8 cellular contexts compared by ENCODE assay signal in genomic region chr14:30629432-30629831, GRCh38. TPM values are rescaled to one million over a fixed set of nuclear protein-coding genes. Genes with fewer than 3 reads are reported as not detected.
A peak's percentile ranks its signal among the peaks of the same experiment; 100 is the strongest.
DNase-seq lines count a peak whose midpoint lies in the region; ATAC-seq and TF ChIP-seq lines count a peak whose summit lies in the region.
"Not testable (repeated sequence)": the region's sequence is repeated elsewhere in the genome, so short reads cannot be mapped to it uniquely, and the experiment has no call there.

No MANE protein-coding gene starts in this region.

- peak; percentile 37 for DNase-seq in GM23248
- DNase-seq in LHCN-M2 (ENCODE audit: low read depth) = peak; percentile 45
- DNase-seq in RWPE2 (ENCODE audit: low spot score) = not testable (repeated sequence)
- DNase-seq in mammary epithelial cell = peak; percentile 28
- DNase-seq in fibroblast of gingiva (ENCODE audit: low read depth) = peak; percentile 37
- peak; percentile 54 for DNase-seq in islet precursor cell
- peak; percentile 23 for DNase-seq in renal cortical epithelial cell (ENCODE audit: low read depth)

- H3K36me3 ChIP-seq in ACC112 (ENCODE audit: insufficient read depth, low read length) (peaks cover 21% of the 10 kb centered on the region), GM23248 (ENCODE audit: low read depth) (peaks cover 16% of the 10 kb centered on the region), RWPE2 (ENCODE audit: low read depth) (peaks cover 71% of the 10 kb centered on the region)
- not testable (repeated sequence) for H3K36me3 ChIP-seq in mammary epithelial cell (ENCODE audit: insufficient read depth, low read length)

- not testable (repeated sequence) for H3K9me3 ChIP-seq in GM23248 (ENCODE audit: low read depth); RWPE2 (ENCODE audit: severe bottlenecking); mammary epithelial cell (replicated peaks; ENCODE audit: insufficient read depth, low read length)

- not testable (repeated sequence) for H3K4me1 ChIP-seq in ACC112 (ENCODE audit: control insufficient read depth, insufficient read depth, low read length, unreplicated experiment); mammary epithelial cell (ENCODE audit: insufficient read depth, low read length)
- peaks cover 16% of the 10 kb centered on the region for H3K4me1 ChIP-seq in GM23248 (ENCODE audit: insufficient read depth)
- H3K4me1 ChIP-seq in RWPE2 (ENCODE audit: insufficient read depth, poor library complexity, severe bottlenecking) = peaks cover 28% of the 10 kb centered on the region

- peaks cover 16% of the 10 kb centered on the region; the same call in 1 of the 2 replicates for H3F3A ChIP-seq in GM23248 (ENCODE audit: insufficient read depth)

- dilution Hi-C loops in mammary epithelial cell (cut with HindIII; ENCODE audit: low sequenced_read_pairs) = not testable (repeated sequence)

- not testable (repeated sequence) for H4K20me1 ChIP-seq in GM23248 (ENCODE audit: insufficient read depth); mammary epithelial cell (ENCODE audit: insufficient read depth, low read length)

- ATAC-seq in RWPE2 (ENCODE audit: low read depth) = peak; percentile 38; the same call in 1 of the 3 replicates

- 64 to 74% methylated on average over 8 of the region's 8 CpGs for WGBS in GM23248 (ENCODE audit: low coverage in 1 of 2, low lambda C conversion rate in 2 of 2, missing lambda C conversion rate in 2 of 2), 2 experiments
- 68% methylated on average over 8 of the region's 8 CpGs for WGBS in mammary epithelial cell (ENCODE audit: low coverage, missing lambda C conversion rate)

- intact Hi-C loops in mammary epithelial cell (cut with micrococcal nuclease) = not testable (repeated sequence)

- BruUV-seq in mammary epithelial cell (replicated peaks; lab: Mats Ljungman, UMichigan) = not testable (repeated sequence)

- not testable (repeated sequence) for H3K9me2 ChIP-seq in GM23248 (ENCODE audit: insufficient read depth)

- H2AFZ ChIP-seq in ACC112 (ENCODE audit: low read length, unreplicated experiment); GM23248; mammary epithelial cell (ENCODE audit: low read depth, low read length): not testable (repeated sequence)

- H3K9ac ChIP-seq in GM23248; mammary epithelial cell (ENCODE audit: insufficient read depth, low read length): not testable (repeated sequence)

- H3K79me2 ChIP-seq in ACC112 (ENCODE audit: control insufficient read depth, insufficient read depth, low read length, unreplicated experiment) = peaks cover 62% of the 10 kb centered on the region
- peaks cover 100% of the 10 kb centered on the region for H3K79me2 ChIP-seq in GM23248 (ENCODE audit: insufficient read depth)
- H3K79me2 ChIP-seq in mammary epithelial cell (ENCODE audit: insufficient read depth, low read length) = peaks cover 69% of the 10 kb centered on the region

- not testable (repeated sequence) for H3K4me3 ChIP-seq in ACC112 (ENCODE audit: low read depth, low read length); GM23248; RWPE2 (ENCODE audit: severe bottlenecking); mammary epithelial cell (replicated peaks in 1 of 3; ENCODE audit: insufficient read depth in 1 of 3, low read depth in 2 of 3, low read length in 3 of 3)

- not testable (repeated sequence) for TF ChIP-seq CTCF in RWPE2 (IDR thresholded peaks at IDR 0.05; ENCODE audit: poor library complexity, severe bottlenecking); mammary epithelial cell (conservative IDR thresholded peaks at IDR 0.05 in 1 of 2, IDR thresholded peaks at IDR 0.05 in 1 of 2; ENCODE audit: extremely low read depth in 1 of 2, insufficient read depth in 1 of 2, low read depth in 1 of 2, low read length in 2 of 2)

- CTCF ChIA-PET in mammary epithelial cell (lab: Charles Lee; ENCODE audit: low non-redundant PET) = not testable (repeated sequence)

- in situ Hi-C loops in GM23248 (cut with MboI); mammary epithelial cell (cut with MboI; ENCODE audit: low sequenced_read_pairs in 2 of 2): not testable (repeated sequence)

- not testable (repeated sequence) for H3K27me3 ChIP-seq in ACC112 (ENCODE audit: insufficient read depth, low read length); GM23248 (replicated peaks; ENCODE audit: insufficient read depth); RWPE2 (ENCODE audit: insufficient read depth, poor library complexity, severe bottlenecking); mammary epithelial cell (ENCODE audit: insufficient read depth, low read length)

- H3K27ac ChIP-seq in ACC112 (ENCODE audit: low read depth, low read length) = peak overlapping the region; percentile 66
- 0 out of 2 replicates have a peak overlapping the region, but pooled peaks have one; percentile 16 for H3K27ac ChIP-seq in GM23248
- H3K27ac ChIP-seq in RWPE2 (ENCODE audit: poor library complexity, severe bottlenecking) = peak overlapping the region; percentile 38
- H3K27ac ChIP-seq in mammary epithelial cell (ENCODE audit: insufficient read depth, low read depth, low read length) = not testable (repeated sequence)

- peak overlapping the region; percentile 1 for H3K4me2 ChIP-seq in GM23248 (ENCODE audit: unreplicated experiment)
- not testable (repeated sequence) for H3K4me2 ChIP-seq in mammary epithelial cell (ENCODE audit: insufficient read depth, low read depth, low read length)

RNA-seq across cellular contexts. Expression of gene SCFD1, which starts 7.3 kb away (rescaled TPM):
- 78.7 and 92.3 TPM in 2 replicates for total RNA-seq in GM23248 (2014; rRNA removed; shearing (Covaris generic))
- 114 and 117 TPM in 2 replicates for polyA plus RNA-seq in GM23248 (2016; fragmentation: Nextera tagmentation; extraction: Ambion mirVana)
- 61.4 and 63.3 TPM in 2 replicates for total RNA-seq in LHCN-M2 (2014; rRNA removed)
- 39.1 TPM for polyA plus RNA-seq in LHCN-M2 (2012)
- total RNA-seq in mammary epithelial cell = 10 to 100 TPM; 72.1 to 72.8 TPM
- polyA plus RNA-seq in mammary epithelial cell = 30.9 TPM
- 55.6 TPM for polyA minus RNA-seq in mammary epithelial cell
- 85.3 and 130 TPM in 2 replicates for total RNA-seq in renal cortical epithelial cell
